In genomic region chr2:240840435-240841060, GRCh38 we compare ENCODE assay signal across 1 cellular context.
A peak's percentile ranks its signal among the peaks of the same experiment; 100 is the strongest.
TF ChIP-seq lines count a peak whose summit lies in the region.

No MANE protein-coding gene starts in this region.

TF ChIP-seq in GM12878, 131 proteins besides CTCF, POLR2A, EP300 and RAD21:
- TF ChIP-seq ZNF592 (IDR thresholded peaks at IDR 0.05) (no peak), SMC3 (IDR thresholded peaks at IDR 0.05; ENCODE audit: borderline replicate concordance, low read length) (peak; percentile 56)
TF ChIP-seq in GM12878: peak in this region for 1.
